In the genomic region with DNA sequence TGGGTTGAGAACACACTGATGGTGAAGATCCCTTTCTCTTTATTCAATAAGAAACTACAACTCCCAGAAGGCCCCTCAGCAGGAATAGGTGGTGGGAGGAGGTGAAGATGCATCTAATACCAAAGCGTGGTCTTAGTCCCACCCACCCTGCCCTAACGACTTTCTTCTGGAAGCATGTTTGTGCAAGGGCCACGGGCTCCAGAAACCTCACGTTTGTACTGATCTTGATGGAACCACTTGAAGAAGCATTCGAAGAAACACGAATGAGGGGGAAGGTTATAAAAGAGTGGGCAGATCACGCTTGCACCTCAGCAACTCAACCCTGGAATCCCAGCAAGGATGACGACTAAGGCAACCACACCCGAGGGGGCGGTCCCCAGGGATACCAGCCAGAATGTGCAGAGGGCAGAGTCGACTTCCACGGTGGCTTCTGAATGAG, we compare ENCODE assay signal across 22 cellular contexts. TPM values are rescaled to one million over a fixed set of nuclear protein-coding genes. Genes with fewer than 3 reads are reported as not detected.
DNase-seq lines count a peak whose midpoint lies in the region; ATAC-seq and TF ChIP-seq lines count a peak whose summit lies in the region.
"Had no signal": no experiment of that assay in that cellular context is flagged by ENCODE, and none has a peak within 500 bp of the region (broad histone marks: within the 10 kb centered on the region; RNA-seq: fewer than 3 reads in every experiment).

No MANE protein-coding gene starts in this region.

- H3K4me1 ChIP-seq in GM23338 (ENCODE audit: insufficient read depth) (no peaks in the 10 kb centered on the region; the same call in 1 of the 2 replicates), osteoblast (ENCODE audit: insufficient read depth, low read length) (peaks cover 7% of the 10 kb centered on the region)
- H3K4me1 ChIP-seq: BLaER1, colonic mucosa, transverse colon had no signal

- H3K4me3 Mint-ChIP-seq in GM23338: peak overlapping the region; percentile 83
- H3K4me3 Mint-ChIP-seq in WTC11: peak overlapping the region; percentile 86
- H3K4me3 Mint-ChIP-seq in natural killer cell: no peak overlapping the region
- H3K4me3 Mint-ChIP-seq: activated B cell treated with CpG ODN at 0.5 μM for 24 hours; stimulated activated memory B cell treated with anti-CD40 and anti-IgM and Interleukin-4, amounts not matched to agents 10 μg/mL and 1 μg/mL and 100 μg/mL, for 72 hours; T-cell had no signal

- H3F3A ChIP-seq in GM23338 (replicated peaks; ENCODE audit: low read depth): no peaks in the 10 kb centered on the region

- H3K27ac ChIP-seq in GM23338 (ENCODE audit: low read depth) (no peak overlapping the region), osteoblast (ENCODE audit: low read depth, low read length) (no peak overlapping the region)
- H3K27ac ChIP-seq: BLaER1, colonic mucosa, transverse colon had no signal

- H3K4me1 Mint-ChIP-seq in GM23338 (peaks cover 4% of the 10 kb centered on the region), WTC11 (no peaks in the 10 kb centered on the region), natural killer cell (no peaks in the 10 kb centered on the region)
- H3K4me1 Mint-ChIP-seq: activated B cell treated with CpG ODN at 0.5 μM for 24 hours; stimulated activated memory B cell treated with anti-CD40 and anti-IgM and Interleukin-4, amounts not matched to agents 10 μg/mL and 1 μg/mL and 100 μg/mL, for 72 hours had no signal

- H3K27me3 Mint-ChIP-seq in GM23338 (ENCODE audit: insufficient read depth, low read depth, poor library complexity) (no peaks in the 10 kb centered on the region), WTC11 (ENCODE audit: low read depth) (peaks cover 17% of the 10 kb centered on the region), natural killer cell (ENCODE audit: low read depth in 2 of 2) (peaks cover 48 to 70% of the 10 kb centered on the region in 2 donors)

- H3K9me2 ChIP-seq in GM23338 (ENCODE audit: insufficient read depth): no peaks in the 10 kb centered on the region

- H3K27ac Mint-ChIP-seq in GM23338 (peak overlapping the region; percentile 91), WTC11 (peak overlapping the region; percentile 84), natural killer cell (no peak overlapping the region)
- H3K27ac Mint-ChIP-seq: activated B cell treated with CpG ODN at 0.5 μM for 24 hours; stimulated activated memory B cell treated with anti-CD40 and anti-IgM and Interleukin-4, amounts not matched to agents 10 μg/mL and 1 μg/mL and 100 μg/mL, for 72 hours; T-cell had no signal

- H3K27me3 ChIP-seq in GM23338 (ENCODE audit: insufficient read depth) (no peaks in the 10 kb centered on the region), osteoblast (ENCODE audit: insufficient read depth, low read length) (peaks cover 4% of the 10 kb centered on the region)
- H3K27me3 ChIP-seq: BLaER1, colonic mucosa had no signal

- H3K36me3 Mint-ChIP-seq in GM23338 (ENCODE audit: low read depth) (no peaks in the 10 kb centered on the region), WTC11 (no peaks in the 10 kb centered on the region), natural killer cell (no peaks in the 10 kb centered on the region)

- CTCF ChIA-PET in WTC11 (lab: Charles Lee): interaction anchor here (1.6 kb wide), 1 partner anchor 9 kb away, joined by 5 read pairs; no protein-coding TSS in a partner anchor

- no peak for TF ChIP-seq CTCF in GM23338 (conservative IDR thresholded peaks at IDR 0.05; ENCODE audit: low read depth in 2 of 2)
- no peak for TF ChIP-seq CTCF in WTC11 (IDR thresholded peaks at IDR 0.05)
- TF ChIP-seq CTCF in osteoblast (IDR thresholded peaks at IDR 0.05; ENCODE audit: extremely low read depth, low read depth, low read length): no peak
- TF ChIP-seq CTCF in natural killer cell (IDR thresholded peaks at IDR 0.05): no peak

- H3K9me3 Mint-ChIP-seq in GM23338 (no peaks in the 10 kb centered on the region), WTC11 (no peaks in the 10 kb centered on the region), natural killer cell (no peaks in the 10 kb centered on the region)

- no peaks in the 10 kb centered on the region for H4K20me1 ChIP-seq in GM23338 (replicated peaks; ENCODE audit: insufficient read depth)
- H4K20me1 ChIP-seq in osteoblast (ENCODE audit: insufficient read depth, low read length): no peaks in the 10 kb centered on the region
- H4K20me1 ChIP-seq: BLaER1 had no signal

- peak; percentile 98 for ATAC-seq in GM23338
- peak; percentile 97 for ATAC-seq in WTC11
- no peak for ATAC-seq in natural killer cell
- no peak for ATAC-seq in HG03175 (IDR thresholded peaks at IDR 0.05; ENCODE audit: unreplicated experiment)
- no peak for ATAC-seq in HG02981 (IDR thresholded peaks at IDR 0.05; ENCODE audit: unreplicated experiment)
- ATAC-seq: esophagus mucosa; stimulated activated memory B cell treated with anti-CD40 and anti-IgM and Interleukin-4, amounts not matched to agents 10 μg/mL and 1 μg/mL and 100 μg/mL, for 72 hours; T-cell had no signal

- no peaks in the 10 kb centered on the region for H3K36me3 ChIP-seq in GM23338 (ENCODE audit: insufficient read depth)
- H3K36me3 ChIP-seq in osteoblast (ENCODE audit: insufficient read depth, low read length): no peaks in the 10 kb centered on the region
- H3K36me3 ChIP-seq: BLaER1, colonic mucosa, transverse colon had no signal

- peak; percentile 91 for DNase-seq in GM23338 (ENCODE audit: low spot score)
- peak; percentile 52 for DNase-seq in WTC11 (ENCODE audit: low spot score)
- peak; percentile 14 for DNase-seq in iPS DF 4.7 (ENCODE audit: extremely low read depth, low spot score)
- peak; percentile 77 for DNase-seq in osteoblast (ENCODE audit: insufficient read length, low spot score, missing footprints)
- DNase-seq in natural killer cell: no peak
- DNase-seq in T1000 (lab: John Stamatoyannopoulos, UW): no peak
- DNase-seq: activated B cell treated with CpG ODN at 0.5 μM for 24 hours; anterior cingulate cortex; colonic mucosa; DMS 273 treated with DMSO at 0.1 percent for 48 hours; KBM-7; left cardiac atrium; NCI-H1436; NCI-H226; stimulated activated CD4-positive, alpha-beta T cell treated with anti-CD3 and anti-CD28 coated beads, Interleukin-12 subunit alpha, Interleukin-12 subunit beta, amount 100 ng/mL, for 4 hours; T-cell; transverse colon had no signal

- POLR2A ChIA-PET in WTC11 (lab: Charles Lee): no interaction called here

- intact Hi-C loops in natural killer cell (cut with micrococcal nuclease): no loop called here

- H3K4me2 ChIP-seq in GM23338 (peak overlapping the region; percentile 59), osteoblast (ENCODE audit: insufficient read depth, low read length) (peak overlapping the region; percentile 45)
- H3K4me2 ChIP-seq: BLaER1 had no signal

- no peaks in the 10 kb centered on the region for H3K9me3 ChIP-seq in osteoblast (ENCODE audit: low read depth, low read length)
- H3K9me3 ChIP-seq: BLaER1, colonic mucosa, transverse colon had no signal

- H2AFZ ChIP-seq in GM23338: peak overlapping the region; percentile 81
- no peak overlapping the region for H2AFZ ChIP-seq in osteoblast (ENCODE audit: low read length)

- H3K79me2 ChIP-seq in GM23338 (replicated peaks; ENCODE audit: insufficient read depth): no peaks in the 10 kb centered on the region
- no peaks in the 10 kb centered on the region for H3K79me2 ChIP-seq in osteoblast (ENCODE audit: insufficient read depth, low read length)

- H3K4me3 ChIP-seq in GM23338 (peak overlapping the region; percentile 53), osteoblast (ENCODE audit: insufficient read depth, low read length) (peak overlapping the region; percentile 5)
- H3K4me3 ChIP-seq: BLaER1, colonic mucosa, transverse colon had no signal

TF ChIP-seq in GM23338, 12 proteins besides CTCF, POLR2A, EP300 and RAD21:
- TF ChIP-seq JUNB (IDR thresholded peaks at IDR 0.05; ENCODE audit: unreplicated experiment): no peak
- peak; percentile 71 for TF ChIP-seq POLR2AphosphoS5 (IDR thresholded peaks at IDR 0.05; ENCODE audit: low read depth)
TF ChIP-seq in GM23338: peak in this region for 1.

TF ChIP-seq in WTC11, 78 proteins besides CTCF, POLR2A, EP300 and RAD21:
- TF ChIP-seq, protein P1, sequence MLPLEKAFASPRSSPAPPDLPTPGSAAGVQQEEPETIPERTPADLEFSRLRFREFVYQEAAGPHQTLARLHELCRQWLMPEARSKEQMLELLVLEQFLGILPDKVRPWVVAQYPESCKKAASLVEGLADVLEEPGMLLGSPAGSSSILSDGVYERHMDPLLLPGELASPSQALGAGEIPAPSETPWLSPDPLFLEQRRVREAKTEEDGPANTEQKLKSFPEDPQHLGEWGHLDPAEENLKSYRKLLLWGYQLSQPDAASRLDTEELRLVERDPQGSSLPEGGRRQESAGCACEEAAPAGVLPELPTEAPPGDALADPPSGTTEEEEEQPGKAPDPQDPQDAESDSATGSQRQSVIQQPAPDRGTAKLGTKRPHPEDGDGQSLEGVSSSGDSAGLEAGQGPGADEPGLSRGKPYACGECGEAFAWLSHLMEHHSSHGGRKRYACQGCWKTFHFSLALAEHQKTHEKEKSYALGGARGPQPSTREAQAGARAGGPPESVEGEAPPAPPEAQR (CRISPR knock-in tag; IDR thresholded peaks at IDR 0.05): no peak
- TF ChIP-seq NR3C1 (CRISPR knock-in tag; conservative IDR thresholded peaks at IDR 0.05; ENCODE audit: low read depth): no peak
- TF ChIP-seq RORB (CRISPR knock-in tag; IDR thresholded peaks at IDR 0.05): no peak
- TF ChIP-seq, protein P2, sequence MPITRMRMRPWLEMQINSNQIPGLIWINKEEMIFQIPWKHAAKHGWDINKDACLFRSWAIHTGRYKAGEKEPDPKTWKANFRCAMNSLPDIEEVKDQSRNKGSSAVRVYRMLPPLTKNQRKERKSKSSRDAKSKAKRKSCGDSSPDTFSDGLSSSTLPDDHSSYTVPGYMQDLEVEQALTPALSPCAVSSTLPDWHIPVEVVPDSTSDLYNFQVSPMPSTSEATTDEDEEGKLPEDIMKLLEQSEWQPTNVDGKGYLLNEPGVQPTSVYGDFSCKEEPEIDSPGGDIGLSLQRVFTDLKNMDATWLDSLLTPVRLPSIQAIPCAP (CRISPR knock-in tag; IDR thresholded peaks at IDR 0.05): no peak
- no peak for TF ChIP-seq ZNF671 (CRISPR knock-in tag; IDR thresholded peaks at IDR 0.05)
- TF ChIP-seq, protein P3, sequence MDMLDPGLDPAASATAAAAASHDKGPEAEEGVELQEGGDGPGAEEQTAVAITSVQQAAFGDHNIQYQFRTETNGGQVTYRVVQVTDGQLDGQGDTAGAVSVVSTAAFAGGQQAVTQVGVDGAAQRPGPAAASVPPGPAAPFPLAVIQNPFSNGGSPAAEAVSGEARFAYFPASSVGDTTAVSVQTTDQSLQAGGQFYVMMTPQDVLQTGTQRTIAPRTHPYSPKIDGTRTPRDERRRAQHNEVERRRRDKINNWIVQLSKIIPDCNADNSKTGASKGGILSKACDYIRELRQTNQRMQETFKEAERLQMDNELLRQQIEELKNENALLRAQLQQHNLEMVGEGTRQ (CRISPR knock-in tag; IDR thresholded peaks at IDR 0.05): no peak
- no peak for TF ChIP-seq FOXK1 (CRISPR knock-in tag; IDR thresholded peaks at IDR 0.05)
- no peak for TF ChIP-seq ZNF396 (CRISPR knock-in tag; IDR thresholded peaks at IDR 0.05; ENCODE audit: borderline replicate concordance)

RNA-seq across cellular contexts. Expression of a gene that starts 10.6 kb away (rescaled TPM):
- 123 and 135 TPM in 2 replicates for total RNA-seq in GM23338 (2014; rRNA removed; shearing (Covaris generic))
- 93.7 and 113 TPM in 2 replicates for polyA plus RNA-seq in GM23338 (2016; fragmentation: Nextera tagmentation; extraction: Ambion mirVana)
- total RNA-seq in WTC11 (2021): 78.4 to 83.6 TPM (median 83.0 TPM) in 3 replicates
- total RNA-seq in osteoblast: 97.4 and 108 TPM in 2 replicates
- 100 to 1,000 TPM; 107 to 127 (median 126) TPM for total RNA-seq in natural killer cell

Comparison
In these comparisons a context has a peak if more than half of its experiments do, and no peak if none do; other contexts are left out.
1. ATAC-seq: peak in GM23338 (single experiment) and WTC11 (single experiment); none in natural killer cell (0 of 3), HG03175 (single experiment) and HG02981 (single experiment).
2. DNase-seq: peak in GM23338 (single experiment), WTC11 (single experiment), iPS DF 4.7 (single experiment) and osteoblast (single experiment); none in natural killer cell (single experiment) and T1000 (single experiment).
3. H3K27ac Mint-ChIP-seq: peak in GM23338 (single experiment) and WTC11 (single experiment); none in natural killer cell (0 of 2).